In genomic region chr3:152244156-152244888, GRCh38 we compare ENCODE assay signal across 9 cellular contexts. TPM values are rescaled to one million over a fixed set of nuclear protein-coding genes. Genes with fewer than 3 reads are reported as not detected.
DNase-seq lines count a peak whose midpoint lies in the region; ATAC-seq, FAIRE-seq and TF ChIP-seq lines count a peak whose summit lies in the region.
"Had no signal": no experiment of that assay in that cellular context is flagged by ENCODE, and none has a peak within 500 bp of the region (broad histone marks: within the 10 kb centered on the region; RNA-seq: fewer than 3 reads in every experiment).

No MANE protein-coding gene starts in this region.

- H2AK5ac ChIP-seq in neuronal stem cell (ENCODE audit: low read depth, low read length), result no peak overlapping the region

- H3K4ac ChIP-seq in neuronal stem cell (ENCODE audit: low read length), result no peak overlapping the region

- POLR2A ChIA-PET in GM12878 (lab: Charles Lee), result interaction anchor here (0.7 to 4.3 kb wide), 10 partner anchors 11 to 138 kb away, joined by 3 to 31 read pairs (median 3); partner anchors contain the start of gene MBNL1

- in situ Hi-C loops in GM12878 (cut with MboI), result no loop called here

- H3K27ac ChIP-seq in GM12878 (ENCODE audit: control insufficient read depth, insufficient read depth), result peak overlapping the region; percentile 91
- no peak overlapping the region for H3K27ac ChIP-seq in neuronal stem cell (replicated peaks; ENCODE audit: low read length)

- intact Hi-C loops in CD14-positive monocyte (cut with micrococcal nuclease), result loop anchor here (5.0 to 10.0 kb wide), 2 partner anchors 37 to 50 kb away; no protein-coding TSS in a partner anchor
- intact Hi-C loops in GM12878 (cut with micrococcal nuclease; ENCODE audit: unreplicated experiment), result loop anchor here (2.0 kb wide), 2 partner anchors 24 to 46 kb away; partner anchors contain the start of gene MBNL1

- peak overlapping the region; percentile 66 for H3K4me2 ChIP-seq in GM12878 (ENCODE audit: control insufficient read depth, insufficient read depth)
- no peak overlapping the region for H3K4me2 ChIP-seq in neuronal stem cell (ENCODE audit: insufficient read depth, low read length, poor library complexity, severe bottlenecking)

- peak overlapping the region; percentile 77 to 94 for H3K4me3 Mint-ChIP-seq in CD14-positive monocyte

- FAIRE-seq in GM12878 (lab: Jason Lieb, UNC) (no peak), D721Med (lab: Jason Lieb, UNC) (no peak)

- TF ChIP-seq CTCF in CD14-positive monocyte (IDR thresholded peaks at IDR 0.05) (no peak), LNCaP clone FGC (IDR thresholded peaks at IDR 0.05; ENCODE audit: control insufficient read depth, extremely low read depth, insufficient read depth) (no peak), GM12878 (IDR thresholded peaks at IDR 0.05 in 2 of 3, conservative IDR thresholded peaks at IDR 0.05 in 1 of 3; ENCODE audit: control insufficient read depth in 2 of 3, extremely low read depth in 1 of 3, insufficient read depth in 1 of 3, low read depth in 3 of 3, low read length in 3 of 3) (no peak), D721Med (IDR thresholded peaks at IDR 0.05; ENCODE audit: insufficient read depth, missing control alignments) (no peak)

- ATAC-seq in GM19452 (IDR thresholded peaks at IDR 0.05; ENCODE audit: unreplicated experiment) (peak; percentile 36), GM12878 (peak; percentile 59)

- no peak overlapping the region for H4K91ac ChIP-seq in neuronal stem cell (ENCODE audit: low read depth, low read length, poor library complexity)

- no peak overlapping the region for H3K4me3 ChIP-seq in LNCaP clone FGC (ENCODE audit: low read depth, low read length)
- peak overlapping the region; percentile 64 for H3K4me3 ChIP-seq in GM12878
- no peak overlapping the region for H3K4me3 ChIP-seq in neuronal stem cell (ENCODE audit: low read length in 2 of 2)

- H3K36me3 ChIP-seq in GM12878 (ENCODE audit: control insufficient read depth in 2 of 2, insufficient read depth in 2 of 2, low read length in 1 of 2) (no peaks in the 10 kb centered on the region), neuronal stem cell (replicated peaks in 1 of 2; ENCODE audit: control insufficient read depth in 2 of 2, insufficient read depth in 2 of 2, low read length in 2 of 2) (no peaks in the 10 kb centered on the region)

- H2BK120ac ChIP-seq in neuronal stem cell (ENCODE audit: low read depth, low read length), result no peak overlapping the region

- peak overlapping the region; percentile 15; the same call in 1 of the 2 replicates for H2AFZ ChIP-seq in GM12878 (ENCODE audit: control insufficient read depth, low read depth, low read length)
- H2AFZ ChIP-seq in neuronal stem cell (ENCODE audit: low read length), result no peak overlapping the region

- no peak overlapping the region for H3K14ac ChIP-seq in neuronal stem cell (ENCODE audit: low read length)

- no peaks in the 10 kb centered on the region for H3K79me1 ChIP-seq in neuronal stem cell (ENCODE audit: low read depth, low read length)

- H3K4me1 ChIP-seq in GM12878 (ENCODE audit: control insufficient read depth, insufficient read depth, low read length), result peaks cover 27% of the 10 kb centered on the region
- H3K4me1 ChIP-seq in neuronal stem cell (ENCODE audit: control insufficient read depth in 2 of 2, insufficient read depth in 1 of 2, low read depth in 1 of 2, low read length in 2 of 2), result no peaks in the 10 kb centered on the region

- H3K4me1 Mint-ChIP-seq in CD14-positive monocyte, result peaks cover 43% of the 10 kb centered on the region

- H2BK12ac ChIP-seq in neuronal stem cell (ENCODE audit: low read length), result no peak overlapping the region

- no peak overlapping the region for H3K23ac ChIP-seq in neuronal stem cell (ENCODE audit: low read depth, low read length, poor library complexity)

- no peaks in the 10 kb centered on the region for H4K20me1 ChIP-seq in GM12878 (ENCODE audit: control insufficient read depth, insufficient read depth)

- no peak overlapping the region for H2BK15ac ChIP-seq in neuronal stem cell (ENCODE audit: low read length)

- CTCF ChIA-PET in GM12878 (lab: Yijun Ruan, JAX), result interaction anchor here (0.6 to 5.8 kb wide), 19 partner anchors 11 to 228 kb away, joined by 3 to 47 read pairs (median 4); partner anchors contain the start of gene MBNL1

- H3K9ac ChIP-seq in GM12878 (ENCODE audit: control insufficient read depth, insufficient read depth, low read length), result peak overlapping the region; percentile 45
- no peak overlapping the region for H3K9ac ChIP-seq in neuronal stem cell (ENCODE audit: low read depth, low read length, poor library complexity)

- BruUV-seq in GM12878 (replicated peaks; lab: Mats Ljungman, UMichigan), result TSS peak; percentile 76

- H3K9me3 Mint-ChIP-seq in CD14-positive monocyte, result no peaks in the 10 kb centered on the region

- RAD21 ChIA-PET in GM12878 (lab: Charles Lee; ENCODE audit: unreplicated experiment), result interaction anchor here (0.8 to 7.7 kb wide), 24 partner anchors 11 to 203 kb away, joined by 3 to 108 read pairs (median 6); partner anchors contain the start of gene MBNL1

- no peaks in the 10 kb centered on the region for H3K27me3 ChIP-seq in GM12878 (replicated peaks in 1 of 2; ENCODE audit: control insufficient read depth in 2 of 2, insufficient read depth in 2 of 2, low read length in 1 of 2)
- no peaks in the 10 kb centered on the region for H3K27me3 ChIP-seq in neuronal stem cell (ENCODE audit: control insufficient read depth in 3 of 3, insufficient read depth in 3 of 3, low read depth in 1 of 3, low read length in 3 of 3)

- H4K8ac ChIP-seq in neuronal stem cell (ENCODE audit: low read depth, low read length), result no peak overlapping the region

- H3K27me3 Mint-ChIP-seq in CD14-positive monocyte (ENCODE audit: low read depth in 3 of 3), result no peaks in the 10 kb centered on the region

- WGBS in GM12878 (ENCODE audit: insufficient coverage, insufficient replicate concordance, low lambda C conversion rate, missing lambda C conversion rate), result 2% methylated on average over 2 of the region's 2 CpGs
- no CpG with 5 or more reads among the region's 2 CpGs for WGBS in neuronal stem cell (ENCODE audit: extremely low coverage in 2 of 2, insufficient read length in 2 of 2, insufficient replicate concordance in 1 of 2), 2 donors

- H3K9me3 ChIP-seq in GM12878 (replicated peaks; ENCODE audit: control insufficient read depth, insufficient read depth, low read length) (no peaks in the 10 kb centered on the region; the same call in 2 of the 3 replicates), neuronal stem cell (replicated peaks in 1 of 2; ENCODE audit: control insufficient read depth in 2 of 2, insufficient read depth in 1 of 2, low read depth in 1 of 2, low read length in 2 of 2) (no peaks in the 10 kb centered on the region)

- no peak for TF ChIP-seq POLR2A in GM12878 (IDR thresholded peaks at IDR 0.05; ENCODE audit: low read depth, low read length)

- TF ChIP-seq EP300 in GM12878 (IDR thresholded peaks at IDR 0.05; ENCODE audit: borderline replicate concordance in 1 of 2, control insufficient read depth in 1 of 2, low read depth in 2 of 2, low read length in 2 of 2), result no peak

- DNase-seq in CD14-positive monocyte (ENCODE audit: low spot score), result no peak
- peak; percentile 73 for DNase-seq in LNCaP clone FGC (ENCODE audit: low read depth)
- no peak for DNase-seq in GM12878 (ENCODE audit: low read depth, low spot score)
- no peak for DNase-seq in EL
- no peak for DNase-seq in D721Med (ENCODE audit: insufficient read length, low spot score)
- DNase-seq in NCI-H2196 (lab: John Stamatoyannopoulos, UW; ENCODE audit: unreplicated experiment), result no peak
- no peak for DNase-seq in neuronal stem cell (ENCODE audit: low spot score)
- DNase-seq: DMS153 had no signal

- H2BK5ac ChIP-seq in neuronal stem cell (ENCODE audit: low read length), result no peak overlapping the region

- H3K79me2 ChIP-seq in GM12878 (ENCODE audit: control insufficient read depth, insufficient read depth, low read length), result peaks cover 29% of the 10 kb centered on the region

- no peaks in the 10 kb centered on the region for H3K36me3 Mint-ChIP-seq in CD14-positive monocyte

- SMC1A ChIA-PET in GM12878 (lab: Charles Lee; ENCODE audit: uncharacterized antibody, unreplicated experiment), result interaction anchor here (0.6 to 7.3 kb wide), 34 partner anchors 13 to 776 kb away, joined by 3 to 160 read pairs (median 4); partner anchors contain the start of gene MBNL1

- no peak for TF ChIP-seq RAD21 in GM12878 (IDR thresholded peaks at IDR 0.05; ENCODE audit: insufficient read depth, low read depth, low read length)

- H3K18ac ChIP-seq in neuronal stem cell (ENCODE audit: low read length), result no peak overlapping the region

- peak overlapping the region; percentile 82 to 96 (median 95) for H3K27ac Mint-ChIP-seq in CD14-positive monocyte

TF ChIP-seq in GM12878, 131 proteins besides CTCF, POLR2A, EP300 and RAD21 (continues in another document):
- TF ChIP-seq BHLHE40 (IDR thresholded peaks at IDR 0.05; ENCODE audit: borderline replicate concordance in 1 of 2, low read depth in 2 of 2, low read length in 1 of 2) (no peak), JUNB (IDR thresholded peaks at IDR 0.05) (peak; percentile 23; the same call in 1 of the 2 replicates), YY1 (IDR thresholded peaks at IDR 0.05; ENCODE audit: low read depth, low read length) (no peak), ZZZ3 (IDR thresholded peaks at IDR 0.05; ENCODE audit: control insufficient read depth, insufficient read length, low read depth) (no peak), GABPA (IDR thresholded peaks at IDR 0.05; ENCODE audit: low read depth) (no peak), RFX5 (IDR thresholded peaks at IDR 0.05; ENCODE audit: low read depth, low read length) (no peak), SUZ12 (IDR thresholded peaks at IDR 0.05; ENCODE audit: unreplicated experiment) (no peak)

RNA-seq across cellular contexts. Expression of gene MBNL1, which starts 24.4 kb away (rescaled TPM):
- polyA plus RNA-seq in CD14-positive monocyte, result 100 to 1,000 TPM; 191 to 204 TPM
- 485 and 489 TPM in 2 replicates for total RNA-seq in GM12878 (2013; cell fraction: nucleolus; rRNA removed)
- 337 and 351 TPM in 2 replicates for total RNA-seq in GM12878 (2014; rRNA removed)
- 218 TPM in 2 replicates for total RNA-seq in GM12878 (2014; rRNA removed; fragmentation: Illumina TruSeq; extraction: Trizol)
- total RNA-seq in GM12878 (2021), result 239 and 247 TPM in 2 replicates
- 64.8 TPM for polyA plus RNA-seq in GM12878 (2011; ENCODE audit: low read depth)
- 80.9 and 82.1 TPM in 2 replicates for polyA plus RNA-seq in GM12878 (2011; rRNA removed)
- polyA plus RNA-seq in GM12878 (2011; cell fraction: cytosol; rRNA removed), result 104 and 129 TPM in 2 replicates
- polyA plus RNA-seq in GM12878 (2011; cell fraction: nucleus; rRNA removed), result 52.1 and 62.2 TPM in 2 replicates
- polyA plus RNA-seq in GM12878 (2012), result 94.4 and 94.6 TPM in 2 replicates
- 200 and 216 TPM in 2 replicates for polyA plus RNA-seq in GM12878 (2014; fragmentation: Illumina TruSeq; extraction: Trizol)
- polyA plus RNA-seq in GM12878 (2014; fragmentation: Nextera tagmentation; extraction: Ambion mirVana), result 10 to 100 TPM; 59.6 to 73.3 TPM
- polyA plus RNA-seq in GM12878 (2014; rRNA removed), result 132 and 143 TPM in 2 replicates
- polyA plus RNA-seq in GM12878 (2016; fragmentation: Nextera tagmentation; extraction: Ambion mirVana), result 100 to 1,000 TPM; 141 to 146 TPM
- 286 and 329 TPM in 2 replicates for polyA minus RNA-seq in GM12878 (2011; rRNA and poly(A)+ RNA removed)
- 138 and 193 TPM in 2 replicates for polyA minus RNA-seq in GM12878 (2011; cell fraction: cytosol; rRNA and poly(A)+ RNA removed)
- 137 and 215 TPM in 2 replicates for polyA minus RNA-seq in GM12878 (2011; cell fraction: nucleus; rRNA and poly(A)+ RNA removed)
- polyA plus RNA-seq in neuronal stem cell (2013, experiment 1 of 2), result 5.8 TPM
- polyA plus RNA-seq in neuronal stem cell (2013, experiment 2 of 2), result 6.1 TPM
